ENCODE assay signal across 29 cellular contexts in genomic region chr3:33179132-33179531, GRCh38.
"Had no signal": no experiment of that assay in that cellular context is flagged by ENCODE, and none has a peak within 500 bp of the region (broad histone marks: within the 10 kb centered on the region; RNA-seq: fewer than 3 reads in every experiment).

No MANE protein-coding gene starts in this region.

- H3K9me3 ChIP-seq: suprapubic skin, testis, thoracic aorta, thyroid gland, tibial artery, transverse colon, upper lobe of left lung, uterus, vagina had no signal

- FAIRE-seq: urothelium cell line had no signal

- H3K4me1 Mint-ChIP-seq: stimulated activated effector memory CD8-positive, alpha-beta T cell treated with anti-CD3 and anti-CD28 coated beads, Interleukin-12 subunit alpha, Interleukin-12 subunit beta, amount 100 ng/mL, for 72 hours; stimulated activated memory B cell treated with anti-CD40 and anti-IgM and Interleukin-4, amounts not matched to agents 10 μg/mL and 1 μg/mL and 100 μg/mL, for 72 hours; stimulated activated naive B cell treated with anti-CD40 and anti-IgM and Interleukin-4, amounts not matched to agents 10 μg/mL and 1 μg/mL and 100 μg/mL, for 72 hours; stimulated activated naive CD8-positive, alpha-beta T cell treated with anti-CD3 and anti-CD28 coated beads, Interleukin-15, amount 100 ng/mL, for 72 hours had no signal

- H3K9me3 Mint-ChIP-seq: type B pancreatic cell had no signal

- H3K4me3 Mint-ChIP-seq: stimulated activated effector memory CD8-positive, alpha-beta T cell treated with anti-CD3 and anti-CD28 coated beads, Interleukin-12 subunit alpha, Interleukin-12 subunit beta, amount 100 ng/mL, for 72 hours; stimulated activated memory B cell treated with anti-CD40 and anti-IgM and Interleukin-4, amounts not matched to agents 10 μg/mL and 1 μg/mL and 100 μg/mL, for 72 hours; stimulated activated naive B cell treated with anti-CD40 and anti-IgM and Interleukin-4, amounts not matched to agents 10 μg/mL and 1 μg/mL and 100 μg/mL, for 72 hours; stimulated activated naive CD8-positive, alpha-beta T cell treated with anti-CD3 and anti-CD28 coated beads, Interleukin-15, amount 100 ng/mL, for 72 hours; stimulated activated naive CD8-positive, alpha-beta T cell treated with anti-CD3 and anti-CD28 coated beads, Interleukin-15, Interleukin-2, amounts not matched to agents 100 ng/mL and 50 ng/mL, for 24 hours; type B pancreatic cell had no signal

- H3K27ac Mint-ChIP-seq: stimulated activated effector memory CD8-positive, alpha-beta T cell treated with anti-CD3 and anti-CD28 coated beads, Interleukin-12 subunit alpha, Interleukin-12 subunit beta, amount 100 ng/mL, for 72 hours; stimulated activated memory B cell treated with anti-CD40 and anti-IgM and Interleukin-4, amounts not matched to agents 10 μg/mL and 1 μg/mL and 100 μg/mL, for 72 hours; stimulated activated naive B cell treated with anti-CD40 and anti-IgM and Interleukin-4, amounts not matched to agents 10 μg/mL and 1 μg/mL and 100 μg/mL, for 72 hours; stimulated activated naive CD8-positive, alpha-beta T cell treated with anti-CD3 and anti-CD28 coated beads, Interleukin-15, amount 100 ng/mL, for 72 hours; stimulated activated naive CD8-positive, alpha-beta T cell treated with anti-CD3 and anti-CD28 coated beads, Interleukin-15, Interleukin-2, amounts not matched to agents 100 ng/mL and 50 ng/mL, for 24 hours; type B pancreatic cell had no signal

- H3K27ac ChIP-seq: stomach, suprapubic skin, testis, thyroid gland, tibial nerve, transverse colon, upper lobe of left lung, upper lobe of right lung, uterus, vagina had no signal

- H3K36me3 Mint-ChIP-seq: stimulated activated effector memory CD8-positive, alpha-beta T cell treated with anti-CD3 and anti-CD28 coated beads, Interleukin-12 subunit alpha, Interleukin-12 subunit beta, amount 100 ng/mL, for 72 hours; stimulated activated memory B cell treated with anti-CD40 and anti-IgM and Interleukin-4, amounts not matched to agents 10 μg/mL and 1 μg/mL and 100 μg/mL, for 72 hours; type B pancreatic cell had no signal

- H3K4me1 ChIP-seq: stomach, suprapubic skin, testis, tibial nerve, transverse colon, upper lobe of left lung, upper lobe of right lung, uterus, vagina had no signal

- H3K27me3 ChIP-seq: stomach, suprapubic skin, testis, thyroid gland, tibial artery, tibial nerve, transverse colon, upper lobe of left lung, upper lobe of right lung, uterus, vagina had no signal

- H3K4me3 ChIP-seq: stomach, suprapubic skin, testis, thoracic aorta, thyroid gland, tibial artery, tibial nerve, transverse colon, upper lobe of left lung, upper lobe of right lung, uterus, vagina had no signal

- ATAC-seq: stimulated activated effector memory CD8-positive, alpha-beta T cell treated with anti-CD3 and anti-CD28 coated beads, Interleukin-12 subunit alpha, Interleukin-12 subunit beta, amount 100 ng/mL, for 72 hours; stimulated activated memory B cell treated with anti-CD40 and anti-IgM and Interleukin-4, amounts not matched to agents 10 μg/mL and 1 μg/mL and 100 μg/mL, for 72 hours; stimulated activated naive B cell treated with anti-CD40 and anti-IgM and Interleukin-4, amounts not matched to agents 10 μg/mL and 1 μg/mL and 100 μg/mL, for 72 hours; stimulated activated naive CD8-positive, alpha-beta T cell treated with anti-CD3 and anti-CD28 coated beads, Interleukin-15, amount 100 ng/mL, for 72 hours; stimulated activated naive CD8-positive, alpha-beta T cell treated with anti-CD3 and anti-CD28 coated beads, Interleukin-15, Interleukin-2, amounts not matched to agents 100 U/mL and 50 U/mL, for 24 hours; upper lobe of right lung had no signal

- H3K36me3 ChIP-seq: stomach, suprapubic skin, thoracic aorta, thyroid gland, tibial nerve, transverse colon, upper lobe of left lung, upper lobe of right lung, uterus, vagina had no signal

- H3K27me3 Mint-ChIP-seq: stimulated activated naive B cell treated with anti-CD40 and anti-IgM and Interleukin-4, amounts not matched to agents 10 μg/mL and 1 μg/mL and 100 μg/mL, for 72 hours; stimulated activated naive CD8-positive, alpha-beta T cell treated with anti-CD3 and anti-CD28 coated beads, Interleukin-15, amount 100 ng/mL, for 72 hours; type B pancreatic cell had no signal

- DNase-seq: stimulated activated CD4-positive, alpha-beta T cell treated with anti-CD3 and anti-CD28 coated beads, Interleukin-2, amount 100 ng/mL, for 48 hours; stimulated activated CD4-positive, alpha-beta T cell treated with anti-CD3 and anti-CD28 coated beads, Interleukin-4, amount 100 ng/mL, for 1 hour; stimulated activated CD4-positive, alpha-beta T cell treated with anti-CD3 and anti-CD28 coated beads, Interleukin-4, amount 100 ng/mL, for 24 hours; stimulated activated CD4-positive, alpha-beta T cell treated with anti-CD3 and anti-CD28 coated beads, Interleukin-4, amount 100 ng/mL, for 4 hours; stimulated activated CD8-positive, alpha-beta memory T cell treated with anti-CD3 and anti-CD28 coated beads, Interleukin-4, amount 100 ng/mL, for 48 hours; stimulated activated naive B cell treated with anti-CD40 and anti-IgM and Interleukin-4, amounts not matched to agents 10 μg/mL and 1 μg/mL and 100 μg/mL, for 72 hours; stimulated activated naive CD4-positive, alpha-beta T cell; stimulated activated naive CD4-positive, alpha-beta T cell treated with Interleukin-2 at 50 U/mL for 16 hours; stimulated activated naive CD8-positive, alpha-beta T cell treated with anti-CD3 and anti-CD28 coated beads, Interleukin-15, amount 100 ng/mL, for 72 hours; stimulated activated naive CD8-positive, alpha-beta T cell treated with anti-CD3 and anti-CD28 coated beads, Interleukin-15, Interleukin-2, amounts not matched to agents 100 U/mL and 50 U/mL, for 24 hours; stomach; substantia nigra; testis; thyroid gland; tibial artery; transverse colon; trophoblast cell; upper lobe of left lung; upper lobe of right lung; uterus had no signal
